9 cellular contexts compared by ENCODE assay signal in genomic region chr2:144431384-144431783, GRCh38.
DNase-seq lines count a peak whose midpoint lies in the region; ATAC-seq and TF ChIP-seq lines count a peak whose summit lies in the region.
"Had no signal": no experiment of that assay in that cellular context is flagged by ENCODE, and none has a peak within 500 bp of the region (broad histone marks: within the 10 kb centered on the region; RNA-seq: fewer than 3 reads in every experiment).

No MANE protein-coding gene starts in this region.

- no peaks in the 10 kb centered on the region for H3K36me3 Mint-ChIP-seq in GM23338 (ENCODE audit: low read depth)
- H3K36me3 Mint-ChIP-seq in stimulated activated memory B cell treated with anti-CD40 and anti-IgM and Interleukin-4, amounts not matched to agents 10 μg/mL and 1 μg/mL and 100 μg/mL, for 72 hours, result peaks cover 20% of the 10 kb centered on the region
- H3K36me3 Mint-ChIP-seq in naive thymus-derived CD8-positive, alpha-beta T cell, result peaks cover 0 to 3% (median 0%) of the 10 kb centered on the region in 3 donors

- no peaks in the 10 kb centered on the region for H4K20me1 ChIP-seq in GM23338 (replicated peaks; ENCODE audit: insufficient read depth)
- H4K20me1 ChIP-seq in hepatocyte (ENCODE audit: insufficient read depth, poor library complexity, severe bottlenecking), result peaks cover 3% of the 10 kb centered on the region
- H4K20me1 ChIP-seq in PC-9 (ENCODE audit: insufficient read depth), result no peaks in the 10 kb centered on the region
- H4K20me1 ChIP-seq in PC-3 (ENCODE audit: low read length), result no peaks in the 10 kb centered on the region

- H3K4me1 ChIP-seq in GM23338 (ENCODE audit: insufficient read depth) (peaks cover 16% of the 10 kb centered on the region), hepatocyte (ENCODE audit: insufficient read depth) (peaks cover 9% of the 10 kb centered on the region), PC-9 (replicated peaks; ENCODE audit: insufficient read depth) (no peaks in the 10 kb centered on the region), PC-3 (ENCODE audit: insufficient read depth, low read length) (peaks cover 10% of the 10 kb centered on the region)

- peak overlapping the region; percentile 21 for H3K4me2 ChIP-seq in GM23338
- H3K4me2 ChIP-seq in hepatocyte, result peak overlapping the region; percentile 51
- H3K4me2 ChIP-seq in PC-9, result no peak overlapping the region
- H3K4me2 ChIP-seq in PC-3 (ENCODE audit: low read length), result no peak overlapping the region

- no peaks in the 10 kb centered on the region for H3K9me3 Mint-ChIP-seq in GM23338
- H3K9me3 Mint-ChIP-seq in stimulated activated memory B cell treated with anti-CD40 and anti-IgM and Interleukin-4, amounts not matched to agents 10 μg/mL and 1 μg/mL and 100 μg/mL, for 72 hours, result no peaks in the 10 kb centered on the region
- no peaks in the 10 kb centered on the region for H3K9me3 Mint-ChIP-seq in naive thymus-derived CD8-positive, alpha-beta T cell

- H3K36me3 ChIP-seq in GM23338 (ENCODE audit: insufficient read depth), result no peaks in the 10 kb centered on the region
- no peaks in the 10 kb centered on the region for H3K36me3 ChIP-seq in hepatocyte (replicated peaks; ENCODE audit: insufficient read depth, low read depth)
- H3K36me3 ChIP-seq in PC-9 (ENCODE audit: low read depth), result no peaks in the 10 kb centered on the region
- no peaks in the 10 kb centered on the region for H3K36me3 ChIP-seq in PC-3 (ENCODE audit: low read depth, low read length)

- peaks cover 8% of the 10 kb centered on the region for H3K4me1 Mint-ChIP-seq in GM23338
- H3K4me1 Mint-ChIP-seq in stimulated activated memory B cell treated with anti-CD40 and anti-IgM and Interleukin-4, amounts not matched to agents 10 μg/mL and 1 μg/mL and 100 μg/mL, for 72 hours, result peaks cover 23% of the 10 kb centered on the region
- H3K4me1 Mint-ChIP-seq in naive thymus-derived CD8-positive, alpha-beta T cell, result peaks cover 0 to 44% (median 0%) of the 10 kb centered on the region in 4 donors

- H3K27ac ChIP-seq in GM23338 (ENCODE audit: low read depth) (no peak overlapping the region), hepatocyte (peak overlapping the region; percentile 65), PC-9 (no peak overlapping the region), PC-3 (ENCODE audit: low read length) (no peak overlapping the region)

- H3K79me2 ChIP-seq in GM23338 (replicated peaks; ENCODE audit: insufficient read depth) (no peaks in the 10 kb centered on the region), hepatocyte (peaks cover 24% of the 10 kb centered on the region), PC-9 (ENCODE audit: low read depth) (no peaks in the 10 kb centered on the region), PC-3 (ENCODE audit: low read length) (no peaks in the 10 kb centered on the region)

- H3F3A ChIP-seq in GM23338 (replicated peaks; ENCODE audit: low read depth) (no peaks in the 10 kb centered on the region), PC-9 (ENCODE audit: insufficient read depth, low read depth) (peaks cover 3% of the 10 kb centered on the region; the same call in 1 of the 2 replicates), PC-3 (ENCODE audit: low read length, unreplicated experiment) (no peaks in the 10 kb centered on the region)

- H3K9me2 ChIP-seq in GM23338 (ENCODE audit: insufficient read depth), result no peaks in the 10 kb centered on the region
- H3K9me2 ChIP-seq in hepatocyte (replicated peaks; ENCODE audit: insufficient read depth), result no peaks in the 10 kb centered on the region
- H3K9me2 ChIP-seq in PC-9 (ENCODE audit: insufficient read depth), result peaks cover 4% of the 10 kb centered on the region; the same call in 1 of the 2 replicates
- H3K9me2 ChIP-seq in PC-3 (replicated peaks; ENCODE audit: low read length), result no peaks in the 10 kb centered on the region

- H3K27ac Mint-ChIP-seq in GM23338, result no peak overlapping the region
- H3K27ac Mint-ChIP-seq in stimulated activated memory B cell treated with anti-CD40 and anti-IgM and Interleukin-4, amounts not matched to agents 10 μg/mL and 1 μg/mL and 100 μg/mL, for 72 hours, result no peak overlapping the region
- H3K27ac Mint-ChIP-seq in naive thymus-derived CD8-positive, alpha-beta T cell, result no peak overlapping the region

- ATAC-seq in GM23338, result peak; percentile 93
- peak; percentile 70 for ATAC-seq in stimulated activated memory B cell treated with anti-CD40 and anti-IgM and Interleukin-4, amounts not matched to agents 10 μg/mL and 1 μg/mL and 100 μg/mL, for 72 hours
- ATAC-seq in naive thymus-derived CD8-positive, alpha-beta T cell, result no peak
- no peak for ATAC-seq in PC-3

- intact Hi-C loops in PC-9 (cut with micrococcal nuclease; ENCODE audit: unreplicated experiment), result no loop called here
- intact Hi-C loops in PC-3 (cut with micrococcal nuclease), result loop anchor here (10.0 kb wide), 2 partner anchors 97 to 213 kb away; a partner anchor contains a TSS

- no peaks in the 10 kb centered on the region for H3K9me3 ChIP-seq in hepatocyte (ENCODE audit: low read depth)
- no peaks in the 10 kb centered on the region for H3K9me3 ChIP-seq in PC-9 (ENCODE audit: insufficient read depth, low read depth)
- H3K9me3 ChIP-seq in PC-3 (ENCODE audit: low read length), result no peaks in the 10 kb centered on the region

- CTCF ChIA-PET in PC-9 (lab: Charles Lee) (interaction anchor here (0.6 kb wide), 1 partner anchor 42 kb away, joined by 4 read pairs; no protein-coding TSS in a partner anchor), PC-3 (lab: Charles Lee) (no interaction called here)

- POLR2A ChIA-PET in naive thymus-derived CD8-positive, alpha-beta T cell (lab: Charles Lee), result interaction anchor here (0.7 kb wide), 1 partner anchor 88 kb away, joined by 7 read pairs; no protein-coding TSS in a partner anchor
- POLR2A ChIA-PET in PC-9 (lab: Charles Lee; ENCODE audit: unreplicated experiment), result interaction anchor here (0.6 kb wide), 1 partner anchor 940 kb away, joined by 4 read pairs; no protein-coding TSS in a partner anchor
- POLR2A ChIA-PET in PC-3 (lab: Charles Lee; ENCODE audit: unreplicated experiment), result no interaction called here

- H2AFZ ChIP-seq in GM23338, result no peak overlapping the region
- no peak overlapping the region for H2AFZ ChIP-seq in hepatocyte
- no peak overlapping the region for H2AFZ ChIP-seq in PC-9
- H2AFZ ChIP-seq in PC-3 (ENCODE audit: low read length), result no peak overlapping the region

- DNase-seq in GM23338 (ENCODE audit: low spot score) (peak; percentile 60), NCI-H748 treated with DMSO at 0.1 percent for 48 hours (lab: John Stamatoyannopoulos, UW) (peak; percentile 67), hepatocyte (ENCODE audit: low spot score) (no peak), HT-29 (ENCODE audit: low spot score) (no peak), PC-9 (no peak), PC-3 (no peak)
- DNase-seq in naive thymus-derived CD8-positive, alpha-beta T cell, result no peak
- DNase-seq: activated T-cell treated with anti-CD3 and anti-CD28 coated beads, Interleukin-2, amount 50 U/mL, for 48 hours had no signal

- BruUV-seq in PC-9 (replicated peaks; lab: Mats Ljungman, UMichigan), result no TSS peak
- BruUV-seq in PC-3 (replicated peaks; lab: Mats Ljungman, UMichigan), result no TSS peak

- H3K9ac ChIP-seq in PC-3 (ENCODE audit: low read length), result no peak overlapping the region

- H3K27me3 ChIP-seq in GM23338 (ENCODE audit: insufficient read depth) (no peaks in the 10 kb centered on the region), hepatocyte (no peaks in the 10 kb centered on the region), PC-9 (ENCODE audit: insufficient read depth, low read depth) (no peaks in the 10 kb centered on the region), PC-3 (ENCODE audit: low read length) (no peaks in the 10 kb centered on the region)

- TF ChIP-seq CTCF in GM23338 (conservative IDR thresholded peaks at IDR 0.05; ENCODE audit: low read depth in 2 of 2) (no peak), hepatocyte (IDR thresholded peaks at IDR 0.05; ENCODE audit: poor library complexity) (no peak), PC-9 (conservative IDR thresholded peaks at IDR 0.05) (no peak), PC-3 (conservative IDR thresholded peaks at IDR 0.05; ENCODE audit: low read depth, low read length) (no peak)

- WGBS in hepatocyte (ENCODE audit: low lambda C conversion rate, missing lambda C conversion rate), result 44% methylated on average over 8 of the region's 8 CpGs

- H3K4me3 ChIP-seq in GM23338 (peak overlapping the region; percentile 7; the same call in 1 of the 2 replicates), hepatocyte (no peak overlapping the region), PC-9 (no peak overlapping the region), PC-3 (ENCODE audit: low read length) (no peak overlapping the region)

- no peaks in the 10 kb centered on the region for H3K27me3 Mint-ChIP-seq in GM23338 (ENCODE audit: insufficient read depth, low read depth, poor library complexity)
- H3K27me3 Mint-ChIP-seq in stimulated activated memory B cell treated with anti-CD40 and anti-IgM and Interleukin-4, amounts not matched to agents 10 μg/mL and 1 μg/mL and 100 μg/mL, for 72 hours, result no peaks in the 10 kb centered on the region
- no peaks in the 10 kb centered on the region for H3K27me3 Mint-ChIP-seq in naive thymus-derived CD8-positive, alpha-beta T cell

- no peak overlapping the region for H3K4me3 Mint-ChIP-seq in GM23338
- H3K4me3 Mint-ChIP-seq in stimulated activated memory B cell treated with anti-CD40 and anti-IgM and Interleukin-4, amounts not matched to agents 10 μg/mL and 1 μg/mL and 100 μg/mL, for 72 hours, result no peak overlapping the region
- H3K4me3 Mint-ChIP-seq in naive thymus-derived CD8-positive, alpha-beta T cell, result no peak overlapping the region

TF ChIP-seq in GM23338, 12 proteins besides CTCF, POLR2A, EP300 and RAD21:
- TF ChIP-seq EZH2phosphoT487 (IDR thresholded peaks at IDR 0.05; ENCODE audit: unreplicated experiment) (no peak), NANOG (IDR thresholded peaks at IDR 0.05; ENCODE audit: borderline replicate concordance) (no peak), CREB1 (CRISPR knock-in tag; IDR thresholded peaks at IDR 0.05; ENCODE audit: low read depth) (no peak), ETS1 (IDR thresholded peaks at IDR 0.05) (no peak), ZNF331 (CRISPR knock-in tag; IDR thresholded peaks at IDR 0.05; ENCODE audit: low read depth) (no peak)

Comparison
In these comparisons a context has a peak if more than half of its experiments do, and no peak if none do; other contexts are left out.
1. ATAC-seq: peak in GM23338 (single experiment) and stimulated activated memory B cell treated with anti-CD40 and anti-IgM and Interleukin-4, amounts not matched to agents 10 μg/mL and 1 μg/mL and 100 μg/mL, for 72 hours (single experiment); none in naive thymus-derived CD8-positive, alpha-beta T cell (0 of 2) and PC-3 (single experiment).
2. DNase-seq: peak in GM23338 (single experiment) and NCI-H748 treated with DMSO at 0.1 percent for 48 hours (single experiment); none in hepatocyte (single experiment), naive thymus-derived CD8-positive, alpha-beta T cell (0 of 10), HT-29 (single experiment), PC-9 (0 of 2) and PC-3 (single experiment).
3. H3K4me2 ChIP-seq: peak in GM23338 (single experiment) and hepatocyte (single experiment); none in PC-9 (single experiment) and PC-3 (single experiment).